In genomic region chr3:42906905-42907183, GRCh38 we compare ENCODE assay signal across 11 cellular contexts. TPM values are rescaled to one million over a fixed set of nuclear protein-coding genes. Genes with fewer than 3 reads are reported as not detected.
DNase-seq lines count a peak whose midpoint lies in the region; ATAC-seq and TF ChIP-seq lines count a peak whose summit lies in the region.
"Had no signal": no experiment of that assay in that cellular context is flagged by ENCODE, and none has a peak within 500 bp of the region (broad histone marks: within the 10 kb centered on the region; RNA-seq: fewer than 3 reads in every experiment).

No MANE protein-coding gene starts in this region.

- H3K4me3 Mint-ChIP-seq in CD8-positive, alpha-beta T cell: peak overlapping the region; percentile 85
- H3K4me3 Mint-ChIP-seq in activated naive CD8-positive, alpha-beta T cell treated with anti-CD3 and anti-CD28 coated beads, Interleukin-2, amount 50 U/mL, for 24 hours: peak overlapping the region; percentile 46

- H3K36me3 ChIP-seq in CD8-positive, alpha-beta T cell (ENCODE audit: insufficient read depth, low read length): no peaks in the 10 kb centered on the region
- H3K36me3 ChIP-seq in A673 (ENCODE audit: insufficient read depth, low read length, poor library complexity, severe bottlenecking): no peaks in the 10 kb centered on the region

- no peak for TF ChIP-seq CTCF in CD8-positive, alpha-beta T cell (IDR thresholded peaks at IDR 0.05)
- no peak for TF ChIP-seq CTCF in A673 (conservative IDR thresholded peaks at IDR 0.05; ENCODE audit: low read depth, low read length)

- POLR2A ChIA-PET in CD8-positive, alpha-beta T cell (lab: Charles Lee): no interaction called here
- POLR2A ChIA-PET in A673 (lab: Charles Lee; ENCODE audit: low non-redundant PET): no interaction called here

- H3K27me3 Mint-ChIP-seq in CD8-positive, alpha-beta T cell (ENCODE audit: low read depth): peaks cover 24% of the 10 kb centered on the region
- H3K27me3 Mint-ChIP-seq in activated naive CD8-positive, alpha-beta T cell treated with anti-CD3 and anti-CD28 coated beads, Interleukin-2, amount 50 U/mL, for 24 hours: peaks cover 40% of the 10 kb centered on the region

- peaks cover 15% of the 10 kb centered on the region for H3K4me1 ChIP-seq in CD8-positive, alpha-beta T cell (ENCODE audit: insufficient read depth, low read length)
- H3K4me1 ChIP-seq in A673 (ENCODE audit: insufficient read depth, low read length, poor library complexity, severe bottlenecking): no peaks in the 10 kb centered on the region

- no peaks in the 10 kb centered on the region for H3K27me3 ChIP-seq in CD8-positive, alpha-beta T cell (ENCODE audit: insufficient read depth, low read length)
- H3K27me3 ChIP-seq in A673 (replicated peaks; ENCODE audit: insufficient read depth, low read depth, low read length, poor library complexity): peaks cover 8% of the 10 kb centered on the region

- H3K9me3 ChIP-seq in CD8-positive, alpha-beta T cell (ENCODE audit: low read length): no peaks in the 10 kb centered on the region
- H3K9me3 ChIP-seq in A673 (ENCODE audit: low read depth, low read length, poor library complexity, severe bottlenecking): no peaks in the 10 kb centered on the region

- ATAC-seq in CD8-positive, alpha-beta T cell: no peak
- ATAC-seq in activated naive CD8-positive, alpha-beta T cell treated with anti-CD3 and anti-CD28 coated beads, Interleukin-2, amount 50 U/mL, for 24 hours: no peak
- ATAC-seq: PC-3 had no signal

- CTCF ChIA-PET in CD8-positive, alpha-beta T cell (lab: Charles Lee): interaction anchor here (1.2 kb wide), 1 partner anchor 25 kb away, joined by 3 read pairs; no protein-coding TSS in a partner anchor
- CTCF ChIA-PET in A673 (lab: Charles Lee): no interaction called here

- intact Hi-C loops in CD8-positive, alpha-beta T cell (cut with DNase I, micrococcal nuclease): no loop called here
- intact Hi-C loops in A673 (cut with micrococcal nuclease; ENCODE audit: unreplicated experiment): no loop called here

- H3K4me3 ChIP-seq in CD8-positive, alpha-beta T cell (ENCODE audit: low read depth, low read length): peak overlapping the region; percentile 58
- H3K4me3 ChIP-seq in skin epidermis (peak overlapping the region in 5 of 7 experiments; percentile 45 to 60 (median 49)), A673 (ENCODE audit: low read depth, low read length, poor library complexity, severe bottlenecking) (no peak overlapping the region)

- H3K36me3 Mint-ChIP-seq in CD8-positive, alpha-beta T cell: peaks cover 26% of the 10 kb centered on the region
- H3K36me3 Mint-ChIP-seq in activated naive CD8-positive, alpha-beta T cell treated with anti-CD3 and anti-CD28 coated beads, Interleukin-2, amount 50 U/mL, for 24 hours (ENCODE audit: low read depth): peaks cover 19% of the 10 kb centered on the region

- no peak for DNase-seq in CD8-positive, alpha-beta T cell
- no peak for DNase-seq in activated naive CD8-positive, alpha-beta T cell treated with anti-CD3 and anti-CD28 coated beads, Interleukin-2, amount 50 U/mL, for 24 hours
- DNase-seq in iris pigment epithelial cell (ENCODE audit: low read depth): peak; percentile 8
- DNase-seq in NCI-H2196 (lab: John Stamatoyannopoulos, UW; ENCODE audit: unreplicated experiment): no peak
- no peak for DNase-seq in A673 (ENCODE audit: low spot score)
- DNase-seq in activated effector memory CD4-positive, alpha-beta T cell treated with Interleukin-2 at 50 U/mL for 16 hours: no peak
- no peak for DNase-seq in activated CD4-positive, alpha-beta T cell treated with anti-CD3 and anti-CD28 coated beads, Interleukin-2, amount 50 U/mL, for 4 hours
- DNase-seq: NCI-H1436 treated with DMSO at 0.1 percent for 48 hours; PC-3; stimulated activated CD4-positive, alpha-beta T cell treated with anti-CD3 and anti-CD28 coated beads, Interleukin-4, amount 100 ng/mL, for 1 hour had no signal

- H3K4me1 Mint-ChIP-seq in CD8-positive, alpha-beta T cell (ENCODE audit: low read depth): peaks cover 18% of the 10 kb centered on the region
- H3K4me1 Mint-ChIP-seq in activated naive CD8-positive, alpha-beta T cell treated with anti-CD3 and anti-CD28 coated beads, Interleukin-2, amount 50 U/mL, for 24 hours: peaks cover 8% of the 10 kb centered on the region

- BruUV-seq in A673 (replicated peaks; lab: Mats Ljungman, UMichigan): no TSS peak

- H3K9me3 Mint-ChIP-seq in CD8-positive, alpha-beta T cell: peaks cover 12% of the 10 kb centered on the region
- peaks cover 29% of the 10 kb centered on the region for H3K9me3 Mint-ChIP-seq in activated naive CD8-positive, alpha-beta T cell treated with anti-CD3 and anti-CD28 coated beads, Interleukin-2, amount 50 U/mL, for 24 hours

- H3K27ac ChIP-seq in CD8-positive, alpha-beta T cell (ENCODE audit: low read depth, low read length): no peak overlapping the region
- H3K27ac ChIP-seq in skin epidermis (peak overlapping the region in 12 of 21 experiments; percentile 37 to 89 (median 84)), A673 (ENCODE audit: low read depth, low read length, poor library complexity, severe bottlenecking) (no peak overlapping the region)

- peak overlapping the region; percentile 3 for H3K27ac Mint-ChIP-seq in CD8-positive, alpha-beta T cell
- no peak overlapping the region for H3K27ac Mint-ChIP-seq in activated naive CD8-positive, alpha-beta T cell treated with anti-CD3 and anti-CD28 coated beads, Interleukin-2, amount 50 U/mL, for 24 hours

RNA-seq across cellular contexts. Expression of gene ZNF662, which starts 0.9 kb away (rescaled TPM):
- total RNA-seq in CD8-positive, alpha-beta T cell: 1 to 10 TPM; 2.5 to 2.9 TPM
- not detected in 2 replicates for total RNA-seq in A673 (2021)

RNA-seq across cellular contexts. Expression of gene CYP8B1, which starts 31.2 kb away (rescaled TPM):
- total RNA-seq in CD8-positive, alpha-beta T cell: not detected
- total RNA-seq in A673 (2021): not detected in 2 replicates
- total RNA-seq: PC-3 had no signal

Comparison
In these comparisons a context has a peak if more than half of its experiments do, and no peak if none do; other contexts are left out.
1. H3K27ac ChIP-seq: peak in skin epidermis (12 of 21); none in CD8-positive, alpha-beta T cell (single experiment) and A673 (single experiment).